9 cellular contexts compared by ENCODE assay signal in genomic region chr1:190391582-190391981, GRCh38.
"Had no signal": no experiment of that assay in that cellular context is flagged by ENCODE, and none has a peak within 500 bp of the region (broad histone marks: within the 10 kb centered on the region; RNA-seq: fewer than 3 reads in every experiment).

No MANE protein-coding gene starts in this region.

- H3K9ac ChIP-seq: GM23248 had no signal

- FAIRE-seq: HepG2 had no signal

- H3K27ac ChIP-seq: GM23248, HL-60 had no signal

- H3K36me3 ChIP-seq: HAP-1 had no signal

- DNase-seq: GM23248, GOT3, H7, HFFc6, KBM-7 had no signal

- H3K4me3 ChIP-seq: GM23248, HAP-1 had no signal

- H3K9me3 ChIP-seq: HAP-1 had no signal

- H2AFZ ChIP-seq: GM23248 had no signal

- ATAC-seq: HCT116, HepG2 had no signal
